Comparison of ENCODE assay signal across 28 cellular contexts in the genomic region with DNA sequence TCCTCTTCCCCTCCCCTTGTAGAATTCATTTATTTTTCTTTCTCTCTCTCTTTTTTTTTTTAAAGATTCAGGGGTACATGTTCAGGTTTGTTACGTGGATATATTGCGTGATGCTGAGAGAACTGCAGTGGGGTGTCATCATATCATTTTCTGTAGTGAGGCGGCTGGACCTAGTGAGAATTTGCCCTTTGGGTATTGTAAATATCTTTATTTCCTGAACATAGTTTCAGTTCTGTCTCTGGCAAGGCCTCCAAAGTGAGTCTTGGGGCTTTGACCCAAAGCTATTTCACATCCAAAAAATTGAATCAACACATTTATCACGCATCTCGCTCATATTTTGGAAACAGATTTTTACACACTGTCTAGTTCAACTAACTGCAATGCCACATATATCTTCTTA. TPM values are rescaled to one million over a fixed set of nuclear protein-coding genes. Genes with fewer than 3 reads are reported as not detected.
DNase-seq lines count a peak whose midpoint lies in the region; ATAC-seq and TF ChIP-seq lines count a peak whose summit lies in the region.
"Had no signal": no experiment of that assay in that cellular context is flagged by ENCODE, and none has a peak within 500 bp of the region (broad histone marks: within the 10 kb centered on the region; RNA-seq: fewer than 3 reads in every experiment).

No MANE protein-coding gene starts in this region.

- H3K9me3 Mint-ChIP-seq in memory B cell = no peaks in the 10 kb centered on the region
- H3K9me3 Mint-ChIP-seq in stimulated activated naive B cell treated with anti-CD40 and anti-IgM and Interleukin-4, amounts not matched to agents 10 μg/mL and 1 μg/mL and 100 μg/mL, for 72 hours = no peaks in the 10 kb centered on the region
- H3K9me3 Mint-ChIP-seq: H9, HFFc6 had no signal

- intact Hi-C loops in left ventricle myocardium inferior (cut with micrococcal nuclease) = no loop called here
- intact Hi-C loops in heart left ventricle (cut with DNase I) = no loop called here
- intact Hi-C loops in vagina (cut with DNase I) = no loop called here

- no peak overlapping the region for H2AFZ ChIP-seq in MM.1S (ENCODE audit: low read length)
- H2AFZ ChIP-seq: GM23248 had no signal

- H3F3A ChIP-seq in MM.1S (ENCODE audit: insufficient read depth, low read length) = no peaks in the 10 kb centered on the region

- no peaks in the 10 kb centered on the region for H3K27me3 Mint-ChIP-seq in memory B cell
- no peaks in the 10 kb centered on the region for H3K27me3 Mint-ChIP-seq in stimulated activated naive B cell treated with anti-CD40 and anti-IgM and Interleukin-4, amounts not matched to agents 10 μg/mL and 1 μg/mL and 100 μg/mL, for 72 hours

- H3K4me3 ChIP-seq in left ventricle myocardium inferior = no peak overlapping the region
- H3K4me3 ChIP-seq in heart left ventricle = no peak overlapping the region
- no peak overlapping the region for H3K4me3 ChIP-seq in MM.1S (ENCODE audit: low read length)
- H3K4me3 ChIP-seq in vagina = no peak overlapping the region
- H3K4me3 ChIP-seq: GM23248 had no signal

- peaks cover 9% of the 10 kb centered on the region for H3K4me1 Mint-ChIP-seq in memory B cell
- peaks cover 12 to 23% of the 10 kb centered on the region in 2 donors for H3K4me1 Mint-ChIP-seq in stimulated activated naive B cell treated with anti-CD40 and anti-IgM and Interleukin-4, amounts not matched to agents 10 μg/mL and 1 μg/mL and 100 μg/mL, for 72 hours

- no peak for ATAC-seq in heart left ventricle
- ATAC-seq in memory B cell (ENCODE audit: low read depth) = peak; percentile 45
- peak; percentile 57 to 67 for ATAC-seq in stimulated activated naive B cell treated with anti-CD40 and anti-IgM and Interleukin-4, amounts not matched to agents 10 μg/mL and 1 μg/mL and 100 μg/mL, for 72 hours (replicated peaks)
- ATAC-seq in HG03175 (IDR thresholded peaks at IDR 0.05; ENCODE audit: unreplicated experiment) = no peak
- ATAC-seq: PC-3 had no signal

- no peaks in the 10 kb centered on the region for H3K79me2 ChIP-seq in MM.1S (ENCODE audit: low read length)

- WGBS in heart left ventricle, 4 donors = 80 to 85% (median 84%) methylated on average over 5 of the region's 5 CpGs

- H3K36me3 Mint-ChIP-seq in memory B cell = peaks cover 10% of the 10 kb centered on the region
- H3K36me3 Mint-ChIP-seq in stimulated activated naive B cell treated with anti-CD40 and anti-IgM and Interleukin-4, amounts not matched to agents 10 μg/mL and 1 μg/mL and 100 μg/mL, for 72 hours = peaks cover 4 to 11% of the 10 kb centered on the region in 2 donors

- H3K27me3 ChIP-seq in left ventricle myocardium inferior (ENCODE audit: low read depth) = no peaks in the 10 kb centered on the region
- H3K27me3 ChIP-seq in heart left ventricle = no peaks in the 10 kb centered on the region
- no peaks in the 10 kb centered on the region for H3K27me3 ChIP-seq in MM.1S (replicated peaks; ENCODE audit: insufficient read depth, low read length)
- no peaks in the 10 kb centered on the region for H3K27me3 ChIP-seq in vagina

- no peak overlapping the region for H3K4me3 Mint-ChIP-seq in memory B cell
- H3K4me3 Mint-ChIP-seq in stimulated activated naive B cell treated with anti-CD40 and anti-IgM and Interleukin-4, amounts not matched to agents 10 μg/mL and 1 μg/mL and 100 μg/mL, for 72 hours = no peak overlapping the region
- H3K4me3 Mint-ChIP-seq: H9, HFFc6 had no signal

- peaks cover 67% of the 10 kb centered on the region for H3K4me1 ChIP-seq in left ventricle myocardium inferior
- peaks cover 0 to 33% (median 11%) of the 10 kb centered on the region in 12 donors for H3K4me1 ChIP-seq in heart left ventricle
- 0 out of 2 replicates have a peak, but pooled peaks cover 10% of the 10 kb centered on the region for H3K4me1 ChIP-seq in MM.1S (ENCODE audit: low read length)
- no peaks in the 10 kb centered on the region for H3K4me1 ChIP-seq in vagina

- H3K4me2 ChIP-seq in MM.1S (ENCODE audit: low read depth, low read length) = peak overlapping the region; percentile 13; the same call in 1 of the 2 replicates
- H3K4me2 ChIP-seq: SK-N-SH had no signal

- peaks cover 24% of the 10 kb centered on the region for H3K36me3 ChIP-seq in left ventricle myocardium inferior
- peaks cover 0 to 31% (median 3%) of the 10 kb centered on the region in 9 donors for H3K36me3 ChIP-seq in heart left ventricle
- no peaks in the 10 kb centered on the region for H3K36me3 ChIP-seq in MM.1S (replicated peaks; ENCODE audit: insufficient read depth, low read length)
- H3K36me3 ChIP-seq in vagina = no peaks in the 10 kb centered on the region

- no peak overlapping the region for H3K9ac ChIP-seq in MM.1S (ENCODE audit: low read length)
- H3K9ac ChIP-seq: GM23248, SK-N-SH had no signal

- no peak for TF ChIP-seq CTCF in left ventricle myocardium inferior (IDR thresholded peaks at IDR 0.05; ENCODE audit: borderline replicate concordance)
- TF ChIP-seq CTCF in heart left ventricle (IDR thresholded peaks at IDR 0.05) = no peak
- TF ChIP-seq CTCF in MM.1S (IDR thresholded peaks at IDR 0.05; ENCODE audit: low read length) = no peak
- no peak for TF ChIP-seq CTCF in vagina (IDR thresholded peaks at IDR 0.05)

- TF ChIP-seq POLR2A in heart left ventricle (IDR thresholded peaks at IDR 0.05) (no peak), vagina (IDR thresholded peaks at IDR 0.05) (no peak)

- H4K20me1 ChIP-seq in MM.1S (ENCODE audit: insufficient read depth, low read length) = no peaks in the 10 kb centered on the region

- H3K27ac Mint-ChIP-seq in memory B cell = peak overlapping the region; percentile 2
- peak overlapping the region; percentile 14 for H3K27ac Mint-ChIP-seq in stimulated activated naive B cell treated with anti-CD40 and anti-IgM and Interleukin-4, amounts not matched to agents 10 μg/mL and 1 μg/mL and 100 μg/mL, for 72 hours
- H3K27ac Mint-ChIP-seq: H9, HFFc6 had no signal

- H3K27ac ChIP-seq in left ventricle myocardium inferior (replicated peaks) (peak overlapping the region; percentile 84), heart left ventricle (peak overlapping the region in 6 of 12 donors; percentile 28 to 82 (median 50)), MM.1S (ENCODE audit: low read length) (no peak overlapping the region), vagina (no peak overlapping the region)
- H3K27ac ChIP-seq: C4-2B, GM23248 had no signal

- H3K9me2 ChIP-seq in MM.1S (replicated peaks; ENCODE audit: insufficient read depth, low read length) = no peaks in the 10 kb centered on the region
- H3K9me2 ChIP-seq: SK-N-SH had no signal

- DNase-seq in left ventricle myocardium inferior = no peak
- no peak for DNase-seq in heart left ventricle
- peak; percentile 48 for DNase-seq in MM.1S
- no peak for DNase-seq in memory B cell (ENCODE audit: low spot score in 2 of 2)
- no peak for DNase-seq in stimulated activated naive B cell treated with anti-CD40 and anti-IgM and Interleukin-4, amounts not matched to agents 10 μg/mL and 1 μg/mL and 100 μg/mL, for 72 hours
- DNase-seq in vagina (ENCODE audit: extremely low spot score in 2 of 2) = no peak
- no peak for DNase-seq in NCI-H1930 (lab: John Stamatoyannopoulos, UW)
- DNase-seq: AML-193, GM23248, H9, HFFc6, KG1, NCI-H1105, NCI-H146, NCI-H2029 treated with DMSO at 0.1 percent for 48 hours, NCI-H2171, NCI-H345, NCI-H524, NCI-H774, PC-3, SIG-M5, SK-N-SH had no signal

- no peaks in the 10 kb centered on the region for H3K9me3 ChIP-seq in left ventricle myocardium inferior (replicated peaks)
- H3K9me3 ChIP-seq in heart left ventricle = no peaks in the 10 kb centered on the region
- H3K9me3 ChIP-seq in MM.1S (replicated peaks; ENCODE audit: insufficient read depth, low read length) = no peaks in the 10 kb centered on the region
- H3K9me3 ChIP-seq in vagina = no peaks in the 10 kb centered on the region
- H3K9me3 ChIP-seq: SK-N-SH had no signal

RNA-seq across cellular contexts. Expression of a gene that starts 25.4 kb away (rescaled TPM):
- total RNA-seq in left ventricle myocardium inferior = 29.6 TPM
- 100 to 1,000 TPM in 2 of 9 donors, 10 to 100 TPM in 6, 1 to 10 TPM in 1; 6.2 to 374 (median 27.7) TPM for total RNA-seq in heart left ventricle
- polyA plus RNA-seq in heart left ventricle = 100 to 1,000 TPM in 1 of 2 donors, 1 to 10 TPM in 1; 9.7 to 276 TPM
- total RNA-seq in vagina = 5.4 TPM
- total RNA-seq: A172, Daoy, GM23248, H9, HFFc6, PC-3, RPMI7951 had no signal
- polyA plus RNA-seq: AG04450 had no signal

RNA-seq across cellular contexts. Expression of a gene that starts 47.0 kb away (rescaled TPM):
- total RNA-seq in left ventricle myocardium inferior (0.16 TPM), heart left ventricle (1 to 10 TPM in 1 of 9 donors, under 1 TPM in 7, not detected in 1; 0.37 to 1.1 (median 0.52) TPM), vagina (not detected)
- polyA plus RNA-seq in heart left ventricle = under 1 TPM in 1 of 2 donors, not detected in 1; 0.08 TPM
- total RNA-seq: A172, Daoy, GM23248, H9, HFFc6, PC-3, RPMI7951 had no signal
- polyA plus RNA-seq: GM23248 had no signal

Comparison
In these comparisons a context has a peak if more than half of its experiments do, and no peak if none do; other contexts are left out.
1. ATAC-seq: peak in memory B cell (single experiment) and stimulated activated naive B cell treated with anti-CD40 and anti-IgM and Interleukin-4, amounts not matched to agents 10 μg/mL and 1 μg/mL and 100 μg/mL, for 72 hours (2 of 2); none in heart left ventricle (0 of 4) and HG03175 (single experiment).